In genomic region chr10:78991187-78991586, GRCh38 we compare ENCODE assay signal across 10 cellular contexts.
DNase-seq lines count a peak whose midpoint lies in the region; ATAC-seq and TF ChIP-seq lines count a peak whose summit lies in the region.
"Had no signal": no experiment of that assay in that cellular context is flagged by ENCODE, and none has a peak within 500 bp of the region (broad histone marks: within the 10 kb centered on the region; RNA-seq: fewer than 3 reads in every experiment).

No MANE protein-coding gene starts in this region.

- no peak overlapping the region for H3K9ac ChIP-seq in colonic mucosa (ENCODE audit: low read depth in 2 of 2, low read length in 2 of 2)
- H3K9ac ChIP-seq: neural progenitor cell had no signal

- intact Hi-C loops in transverse colon (cut with DNase I; ENCODE audit: low total_unique reads): no loop called here
- intact Hi-C loops in colonic mucosa (cut with DNase I): no loop called here

- H3K4me1 ChIP-seq in transverse colon: no peaks in the 10 kb centered on the region
- no peaks in the 10 kb centered on the region for H3K4me1 ChIP-seq in colonic mucosa

- TF ChIP-seq POLR2A in transverse colon (IDR thresholded peaks at IDR 0.05): no peak

- H3K36me3 ChIP-seq in transverse colon: no peaks in the 10 kb centered on the region
- H3K36me3 ChIP-seq in colonic mucosa: no peaks in the 10 kb centered on the region
- H3K36me3 ChIP-seq: neural progenitor cell had no signal

- H3K9me3 ChIP-seq in transverse colon (no peaks in the 10 kb centered on the region), colonic mucosa (no peaks in the 10 kb centered on the region)

- 38 to 50% methylated on average over 1 of the region's 1 CpG for WGBS in transverse colon (ENCODE audit: low coverage in 1 of 2), 2 donors

- peak; percentile 83 for ATAC-seq in GM18502 (IDR thresholded peaks at IDR 0.05; ENCODE audit: poor library complexity, unreplicated experiment)

- no peak for TF ChIP-seq EP300 in transverse colon (IDR thresholded peaks at IDR 0.05; ENCODE audit: low read depth)

- DNase-seq in HCEC 1CT (peak; percentile 66), NCI-H146 treated with DMSO at 0.1 percent for 48 hours (lab: John Stamatoyannopoulos, UW; ENCODE audit: unreplicated experiment) (peak; percentile 32), hepatic stellate cell (ENCODE audit: low spot score) (peak; percentile 45), transverse colon (no peak), cerebellum (ENCODE audit: low spot score) (no peak), colonic mucosa (no peak)
- no peak for DNase-seq in stimulated activated CD4-positive, alpha-beta T cell treated with anti-CD3 and anti-CD28 coated beads, Interleukin-4, amount 100 ng/mL, for 24 hours
- DNase-seq: aorta had no signal

- H3K4me3 ChIP-seq in transverse colon (no peak overlapping the region), colonic mucosa (no peak overlapping the region)
- H3K4me3 ChIP-seq: neural progenitor cell had no signal

- no peak for TF ChIP-seq CTCF in transverse colon (IDR thresholded peaks at IDR 0.05)
- TF ChIP-seq CTCF in colonic mucosa (IDR thresholded peaks at IDR 0.05): no peak

- in situ Hi-C loops in transverse colon (cut with MboI; ENCODE audit: low pct_ligation_motif_present in 1 of 4, low pct_unique_long_range_greater_than_20kb in 1 of 4, low sequenced_read_pairs in 3 of 4): no loop called here

- H3K27ac ChIP-seq in transverse colon (no peak overlapping the region), colonic mucosa (no peak overlapping the region)
- H3K27ac ChIP-seq: neural progenitor cell had no signal

- H3K27me3 ChIP-seq in transverse colon: no peaks in the 10 kb centered on the region
- no peaks in the 10 kb centered on the region for H3K27me3 ChIP-seq in colonic mucosa
- H3K27me3 ChIP-seq: neural progenitor cell had no signal

Comparison
In these comparisons a context has a peak if more than half of its experiments do, and no peak if none do; other contexts are left out.
1. DNase-seq: peak in HCEC 1CT (single experiment), NCI-H146 treated with DMSO at 0.1 percent for 48 hours (single experiment) and hepatic stellate cell (single experiment); none in transverse colon (single experiment), cerebellum (single experiment), colonic mucosa (single experiment) and stimulated activated CD4-positive, alpha-beta T cell treated with anti-CD3 and anti-CD28 coated beads, Interleukin-4, amount 100 ng/mL, for 24 hours (single experiment).